In genomic region chr13:103157034-103157433, GRCh38 we compare ENCODE assay signal across 14 cellular contexts.
"Had no signal": no experiment of that assay in that cellular context is flagged by ENCODE, and none has a peak within 500 bp of the region (broad histone marks: within the 10 kb centered on the region; RNA-seq: fewer than 3 reads in every experiment).

No MANE protein-coding gene starts in this region.

- FAIRE-seq: frontal cortex, urothelium cell line had no signal

- H3K9me3 Mint-ChIP-seq: activated CD4-positive, alpha-beta memory T cell treated with anti-CD3 and anti-CD28 coated beads for 36 hours; nephron progenitor cell had no signal

- H3K9me3 ChIP-seq: left ventricle myocardium inferior, thyroid gland had no signal

- H3K4me1 ChIP-seq: thyroid gland had no signal

- H3K36me3 ChIP-seq: cardiac muscle cell, left ventricle myocardium inferior, thyroid gland, WERI-Rb-1 had no signal

- H3K4me3 Mint-ChIP-seq: activated CD4-positive, alpha-beta memory T cell treated with anti-CD3 and anti-CD28 coated beads for 36 hours; activated naive CD8-positive, alpha-beta T cell; effector memory CD8-positive, alpha-beta T cell; nephron progenitor cell had no signal

- H3K4me3 ChIP-seq: cardiac muscle cell, left ventricle myocardium inferior, thyroid gland had no signal

- H3K27ac Mint-ChIP-seq: activated CD4-positive, alpha-beta memory T cell treated with anti-CD3 and anti-CD28 coated beads for 36 hours; activated naive CD8-positive, alpha-beta T cell; effector memory CD8-positive, alpha-beta T cell had no signal

- H3K27ac ChIP-seq: cardiac muscle cell, left ventricle myocardium inferior, thyroid gland, WERI-Rb-1 had no signal

- ATAC-seq: effector memory CD8-positive, alpha-beta T cell had no signal

- H3K27me3 Mint-ChIP-seq: activated CD4-positive, alpha-beta memory T cell treated with anti-CD3 and anti-CD28 coated beads for 36 hours; effector memory CD8-positive, alpha-beta T cell had no signal

- H3K27me3 ChIP-seq: cardiac muscle cell, thyroid gland had no signal

- DNase-seq: activated CD4-positive, alpha-beta memory T cell treated with anti-CD3 and anti-CD28 coated beads for 36 hours; effector memory CD8-positive, alpha-beta T cell; hypothalamus; left ventricle myocardium inferior; nephron progenitor cell; nucleus accumbens; stimulated activated CD4-positive, alpha-beta T cell treated with anti-CD3 and anti-CD28 coated beads, Interleukin-2, amount 100 ng/mL, for 24 hours; stimulated activated naive CD4-positive, alpha-beta T cell treated with Interleukin-2 at 50 U/mL for 16 hours; thyroid gland; WERI-Rb-1 had no signal

- H3K36me3 Mint-ChIP-seq: activated CD4-positive, alpha-beta memory T cell treated with anti-CD3 and anti-CD28 coated beads for 36 hours; activated naive CD8-positive, alpha-beta T cell had no signal
